19 cellular contexts compared by ENCODE assay signal in the genomic region with DNA sequence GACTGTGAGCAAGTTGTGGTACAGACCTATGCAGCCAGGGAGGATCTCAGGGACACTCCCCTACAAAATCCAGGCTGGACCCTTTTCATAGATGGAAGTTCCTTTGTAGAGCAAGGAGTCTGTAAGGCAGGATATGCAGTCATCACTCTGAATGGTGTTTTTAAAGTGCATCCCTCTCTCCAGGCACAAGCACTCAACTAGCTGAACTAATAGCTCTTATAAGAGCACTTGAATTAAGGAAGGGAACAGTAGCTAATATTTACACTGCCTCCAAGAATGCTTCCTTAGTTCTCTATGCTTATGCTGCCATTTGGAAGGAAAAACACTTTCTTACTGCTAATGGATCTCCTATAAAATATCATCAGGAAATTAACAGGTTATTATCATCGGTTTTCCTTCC.
"Had no signal": no experiment of that assay in that cellular context is flagged by ENCODE, and none has a peak within 500 bp of the region (broad histone marks: within the 10 kb centered on the region; RNA-seq: fewer than 3 reads in every experiment).

No MANE protein-coding gene starts in this region.

- H3K27ac ChIP-seq: neutrophil, ovary, psoas muscle had no signal

- H3K4me3 ChIP-seq: ovary, psoas muscle had no signal

- ATAC-seq: left ventricle myocardium superior; psoas muscle; right cardiac atrium; stimulated activated naive CD8-positive, alpha-beta T cell treated with anti-CD3 and anti-CD28 coated beads, Interleukin-15, Interleukin-2, amounts not matched to agents 100 U/mL and 50 U/mL, for 24 hours had no signal

- H3K27me3 ChIP-seq: neutrophil, ovary had no signal

- H3K9me3 ChIP-seq: neutrophil, psoas muscle had no signal

- DNase-seq: activated CD4-positive, alpha-beta memory T cell treated with anti-CD3 and anti-CD28 coated beads for 36 hours; activated CD4-positive, alpha-beta T cell treated with anti-CD3 and anti-CD28 coated beads for 4 hours; activated CD4-positive, CD25-positive, alpha-beta regulatory T cell; activated naive CD4-positive, alpha-beta T cell treated with Interleukin-2 at 50 U/mL for 16 hours; activated naive CD8-positive, alpha-beta T cell treated with anti-CD3 and anti-CD28 coated beads for 36 hours; activated T-cell treated with anti-CD3 and anti-CD28 coated beads, Interleukin-2, amount 50 U/mL, for 48 hours; central memory CD4-positive, alpha-beta T cell; effector memory CD4-positive, alpha-beta T cell; foreskin melanocyte; immature natural killer cell; kidney glomerular epithelial cell; left ventricle myocardium superior; mesenchymal stem cell; ovary; psoas muscle; right cardiac atrium; stimulated activated CD4-positive, alpha-beta T cell treated with anti-CD3 and anti-CD28 coated beads, Interleukin-4, amount 100 ng/mL, for 4 hours; stimulated activated naive CD8-positive, alpha-beta T cell treated with anti-CD3 and anti-CD28 coated beads, Interleukin-15, Interleukin-2, amounts not matched to agents 100 U/mL and 50 U/mL, for 24 hours had no signal

- H3K36me3 ChIP-seq: neutrophil, ovary had no signal
